In the genomic region with DNA sequence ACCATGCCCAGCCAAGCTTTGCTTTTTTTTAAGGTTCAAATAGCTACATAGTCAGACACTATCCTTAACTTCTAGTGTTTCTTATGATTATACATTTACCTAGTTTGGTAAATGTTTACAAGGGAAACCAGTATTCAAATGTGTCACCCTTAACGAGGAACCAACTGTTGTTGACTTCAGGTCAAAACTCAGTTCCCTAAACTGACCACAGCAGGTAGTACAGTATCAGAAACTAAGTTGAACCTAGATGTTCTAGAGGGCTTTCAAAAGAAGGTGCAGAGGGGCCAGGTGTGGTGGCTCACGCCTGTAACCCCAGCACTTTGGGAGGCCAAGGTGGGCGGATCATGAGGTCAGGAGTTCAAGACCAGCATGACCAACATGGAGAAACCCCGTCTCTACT, we compare ENCODE assay signal across 23 cellular contexts. TPM values are rescaled to one million over a fixed set of nuclear protein-coding genes. Genes with fewer than 3 reads are reported as not detected.
"Had no signal": no experiment of that assay in that cellular context is flagged by ENCODE, and none has a peak within 500 bp of the region (broad histone marks: within the 10 kb centered on the region; RNA-seq: fewer than 3 reads in every experiment).

No MANE protein-coding gene starts in this region.

- H3K36me3 ChIP-seq: breast epithelium, colonic mucosa had no signal

- H3K9me3 ChIP-seq: breast epithelium, colonic mucosa had no signal

- H3K36me3 Mint-ChIP-seq: activated naive CD4-positive, alpha-beta T cell treated with anti-CD3 and anti-CD28 coated beads, Interleukin-2, amount 10 ng/mL, durations not matched to agents 7 days and 5 days; activated naive CD8-positive, alpha-beta T cell treated with anti-CD3 and anti-CD28 coated beads for 36 hours had no signal

- H3K27me3 ChIP-seq: colonic mucosa had no signal

- H3K27me3 Mint-ChIP-seq: activated naive CD4-positive, alpha-beta T cell treated with anti-CD3 and anti-CD28 coated beads, Interleukin-2, amount 10 ng/mL, durations not matched to agents 7 days and 5 days; activated naive CD8-positive, alpha-beta T cell treated with anti-CD3 and anti-CD28 coated beads for 36 hours had no signal

- H3K4me1 Mint-ChIP-seq: T-helper 17 cell had no signal

- H3K4me3 Mint-ChIP-seq: activated CD4-positive, alpha-beta memory T cell treated with anti-CD3 and anti-CD28 coated beads, Interleukin-2, amount 10 ng/mL, durations not matched to agents 7 days and 5 days; activated naive CD4-positive, alpha-beta T cell treated with anti-CD3 and anti-CD28 coated beads, Interleukin-2, amount 10 ng/mL, durations not matched to agents 7 days and 5 days; activated naive CD8-positive, alpha-beta T cell treated with anti-CD3 and anti-CD28 coated beads for 36 hours; activated T-cell treated with anti-CD3 and anti-CD28 coated beads, Interleukin-2, amount 50 U/mL, for 72 hours; T-helper 17 cell had no signal

- ATAC-seq: activated T-cell treated with anti-CD3 and anti-CD28 coated beads, Interleukin-2, amount 50 U/mL, for 72 hours; T-helper 17 cell had no signal

- H3K4me3 ChIP-seq: breast epithelium, colonic mucosa, PC-9 had no signal

- H3K27ac Mint-ChIP-seq: activated CD4-positive, alpha-beta memory T cell treated with anti-CD3 and anti-CD28 coated beads, Interleukin-2, amount 10 ng/mL, durations not matched to agents 7 days and 5 days; activated naive CD4-positive, alpha-beta T cell treated with anti-CD3 and anti-CD28 coated beads, Interleukin-2, amount 10 ng/mL, durations not matched to agents 7 days and 5 days; activated naive CD8-positive, alpha-beta T cell treated with anti-CD3 and anti-CD28 coated beads for 36 hours; activated T-cell treated with anti-CD3 and anti-CD28 coated beads, Interleukin-2, amount 50 U/mL, for 72 hours; activated T-helper 2 cell treated with anti-CD3 and anti-CD28 coated beads, Interferon-gamma antibody, Interleukin-2, Interleukin-4, amounts not matched to agents 10 μg/mL and 5 μg/mL and 100 μg/mL, durations not matched to agents 14 hours and 24 hours and 36 hours; T-helper 17 cell had no signal

- H3K9me3 Mint-ChIP-seq: activated CD4-positive, alpha-beta memory T cell treated with anti-CD3 and anti-CD28 coated beads, Interleukin-2, amount 10 ng/mL, durations not matched to agents 7 days and 5 days; activated naive CD4-positive, alpha-beta T cell treated with anti-CD3 and anti-CD28 coated beads, Interleukin-2, amount 10 ng/mL, durations not matched to agents 7 days and 5 days; activated naive CD8-positive, alpha-beta T cell treated with anti-CD3 and anti-CD28 coated beads for 36 hours; activated T-cell treated with anti-CD3 and anti-CD28 coated beads, Interleukin-2, amount 50 U/mL, for 72 hours; activated T-helper 2 cell treated with anti-CD3 and anti-CD28 coated beads, Interferon-gamma antibody, Interleukin-2, Interleukin-4, amounts not matched to agents 10 μg/mL and 5 μg/mL and 100 μg/mL, durations not matched to agents 14 hours and 24 hours and 36 hours had no signal

- H3K4me1 ChIP-seq: breast epithelium, colonic mucosa had no signal

- H3K27ac ChIP-seq: breast epithelium, colonic mucosa, PC-9 had no signal

- DNase-seq: activated CD4-positive, alpha-beta memory T cell treated with anti-CD3 and anti-CD28 coated beads, Interleukin-2, amount 10 ng/mL, durations not matched to agents 7 days and 5 days; activated CD4-positive, alpha-beta T cell treated with anti-CD3 and anti-CD28 coated beads, Interleukin-2, amount 50 U/mL, for 1 hour; activated CD4-positive, CD25-positive, alpha-beta regulatory T cell; activated gamma-delta T cell treated with Interleukin-2 at 50 U/mL for 16 hours; activated naive CD4-positive, alpha-beta T cell treated with anti-CD3 and anti-CD28 coated beads, Interleukin-2, amount 10 ng/mL, durations not matched to agents 7 days and 5 days; activated naive CD8-positive, alpha-beta T cell treated with anti-CD3 and anti-CD28 coated beads for 36 hours; activated T-cell treated with anti-CD3 and anti-CD28 coated beads for 4 hours; activated T-cell treated with anti-CD3 and anti-CD28 coated beads, Interleukin-2, amount 50 U/mL, for 72 hours; caudate nucleus; colonic mucosa; MV-4-11; NCI-H1105; NCI-H1436; NCI-H187; NCI-H2081; NCI-H524; PC-9; SHP77 treated with DMSO at 0.1 percent for 48 hours; T-helper 17 cell; T1000 had no signal

RNA-seq across cellular contexts. Expression of a gene that starts 11.3 kb away (rescaled TPM):
- total RNA-seq: activated CD4-positive, alpha-beta memory T cell treated with anti-CD3 and anti-CD28 coated beads, Interleukin-2, amount 10 ng/mL, durations not matched to agents 7 days and 5 days; activated CD8-positive, alpha-beta memory T cell treated with anti-CD3 and anti-CD28 coated beads for 36 hours; activated naive CD8-positive, alpha-beta T cell treated with anti-CD3 and anti-CD28 coated beads for 36 hours; activated T-cell treated with anti-CD3 and anti-CD28 coated beads, Interleukin-2, amount 50 U/mL, for 72 hours; activated T-helper 2 cell treated with anti-CD3 and anti-CD28 coated beads, Interferon-gamma antibody, Interleukin-2, Interleukin-4, amounts not matched to agents 10 μg/mL and 5 μg/mL and 100 μg/mL, durations not matched to agents 14 hours and 24 hours and 36 hours; T-helper 17 cell had no signal
